Comparison of ENCODE assay signal across 9 cellular contexts in the genomic region with DNA sequence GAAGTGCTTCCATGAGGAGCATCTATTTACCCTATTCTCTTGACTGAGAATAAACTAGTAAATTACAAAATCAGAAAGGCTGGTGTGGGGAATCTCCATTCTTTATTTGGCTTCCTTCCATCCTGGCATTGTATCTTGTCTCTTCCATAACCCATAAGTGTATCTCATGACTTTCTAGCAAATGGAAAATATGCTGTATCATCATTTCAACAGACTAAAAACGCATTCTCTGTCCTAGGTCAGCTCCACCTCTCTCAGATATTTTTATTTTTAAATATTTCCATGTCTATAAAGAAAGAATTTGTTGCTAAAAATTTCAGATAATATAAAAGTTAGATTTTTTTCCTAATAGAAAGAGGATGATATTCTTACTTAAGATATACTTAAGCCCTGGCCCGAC.
"Had no signal": no experiment of that assay in that cellular context is flagged by ENCODE, and none has a peak within 500 bp of the region (broad histone marks: within the 10 kb centered on the region; RNA-seq: fewer than 3 reads in every experiment).

No MANE protein-coding gene starts in this region.

- H3K9me3 ChIP-seq: HAP-1 had no signal

- H3K36me3 ChIP-seq: HAP-1 had no signal

- H2AFZ ChIP-seq: GM23248 had no signal

- H3K4me3 Mint-ChIP-seq: HFFc6 had no signal

- ATAC-seq: HCT116 had no signal

- DNase-seq: GM23248, GOT3, H7, HFFc6, KBM-7 had no signal

- FAIRE-seq: HTR-8/SVneo had no signal

- H3K4me1 ChIP-seq: HAP-1 had no signal

- H3K27ac Mint-ChIP-seq: HFFc6 had no signal

- H3K4me2 ChIP-seq: KMS-11 had no signal

- H3K27ac ChIP-seq: GM23248, KMS-11 had no signal

- H3K9ac ChIP-seq: GM23248, KMS-11 had no signal

- H3K4me3 ChIP-seq: GM23248, HAP-1 had no signal
